22 cellular contexts compared by ENCODE assay signal in genomic region chr19:14459703-14460102, GRCh38. TPM values are rescaled to one million over a fixed set of nuclear protein-coding genes. Genes with fewer than 3 reads are reported as not detected.
DNase-seq lines count a peak whose midpoint lies in the region; ATAC-seq, FAIRE-seq and TF ChIP-seq lines count a peak whose summit lies in the region.
"Had no signal": no experiment of that assay in that cellular context is flagged by ENCODE, and none has a peak within 500 bp of the region (broad histone marks: within the 10 kb centered on the region; RNA-seq: fewer than 3 reads in every experiment).

No MANE protein-coding gene starts in this region.

- H3K4me3 ChIP-seq in right lobe of liver = no peak overlapping the region
- H3K4me3 ChIP-seq in HepG2 (replicated peaks in 1 of 3; ENCODE audit: insufficient read depth in 1 of 3, low read depth in 2 of 3, low read length in 3 of 3) = no peak overlapping the region
- H3K4me3 ChIP-seq in mucosa of descending colon = no peak overlapping the region
- no peak overlapping the region for H3K4me3 ChIP-seq in upper lobe of right lung
- H3K4me3 ChIP-seq: skin epidermis, upper lobe of left lung had no signal

- no TSS peak for BruUV-seq in HepG2 (replicated peaks; lab: Mats Ljungman, UMichigan)

- no peaks in the 10 kb centered on the region for H3K79me2 ChIP-seq in HepG2 (ENCODE audit: insufficient read depth, low read length)

- no peaks in the 10 kb centered on the region for H3K27me3 Mint-ChIP-seq in activated CD4-positive, alpha-beta memory T cell treated with anti-CD3 and anti-CD28 coated beads, Interleukin-2, amount 10 ng/mL, durations not matched to agents 7 days and 5 days

- H3K9me3 Mint-ChIP-seq in activated CD4-positive, alpha-beta memory T cell treated with anti-CD3 and anti-CD28 coated beads, Interleukin-2, amount 10 ng/mL, durations not matched to agents 7 days and 5 days = no peaks in the 10 kb centered on the region
- H3K9me3 Mint-ChIP-seq: activated T-helper 2 cell treated with anti-CD3 and anti-CD28 coated beads, Interferon-gamma antibody, Interleukin-2, Interleukin-4, amounts not matched to agents 10 μg/mL and 5 μg/mL and 100 μg/mL, durations not matched to agents 14 hours and 24 hours and 36 hours; nephron had no signal

- peaks cover 0 to 19% (median 7%) of the 10 kb centered on the region in 4 donors for H3K36me3 ChIP-seq in right lobe of liver
- H3K36me3 ChIP-seq in HepG2 (replicated peaks in 1 of 2; ENCODE audit: control insufficient read depth in 1 of 2, insufficient read depth in 2 of 2, low read length in 2 of 2) = peaks cover 3 to 22% of the 10 kb centered on the region in 2 experiments; a peak in 3 of 5 replicates
- no peaks in the 10 kb centered on the region for H3K36me3 ChIP-seq in mucosa of descending colon (ENCODE audit: low read depth)
- H3K36me3 ChIP-seq in upper lobe of right lung = peaks cover 75% of the 10 kb centered on the region

- H3K4me3 Mint-ChIP-seq in activated CD4-positive, alpha-beta memory T cell treated with anti-CD3 and anti-CD28 coated beads, Interleukin-2, amount 10 ng/mL, durations not matched to agents 7 days and 5 days = no peak overlapping the region
- H3K4me3 Mint-ChIP-seq: nephron had no signal

- TF ChIP-seq EP300 in HepG2 (IDR thresholded peaks at IDR 0.05; ENCODE audit: low read depth in 2 of 2, low read length in 2 of 2) (no peak), HepG2 (CRISPR knock-in tag; IDR thresholded peaks at IDR 0.05; ENCODE audit: borderline replicate concordance) (no peak)

- TF ChIP-seq POLR2A in right lobe of liver (IDR thresholded peaks at IDR 0.05) (no peak), HepG2 (IDR thresholded peaks at IDR 0.05; ENCODE audit: insufficient read depth in 1 of 2, low read depth in 2 of 2, low read length in 2 of 2) (no peak)

- no peak overlapping the region for H3K9ac ChIP-seq in HepG2 (ENCODE audit: insufficient read depth, low read depth, low read length)

- H3K4me1 Mint-ChIP-seq in activated CD4-positive, alpha-beta memory T cell treated with anti-CD3 and anti-CD28 coated beads, Interleukin-2, amount 10 ng/mL, durations not matched to agents 7 days and 5 days = peaks cover 15% of the 10 kb centered on the region
- H3K4me1 Mint-ChIP-seq: nephron had no signal

- CTCF ChIA-PET in HepG2 (lab: Yijun Ruan, JAX; ENCODE audit: low intra/inter-chr PET ratio, low total read pairs) = no interaction called here
- CTCF ChIA-PET in activated CD4-positive, alpha-beta memory T cell treated with anti-CD3 and anti-CD28 coated beads, Interleukin-2, amount 10 ng/mL, durations not matched to agents 7 days and 5 days (lab: Charles Lee) = interaction anchor here (0.9 kb wide), 1 partner anchor 14 kb away, joined by 3 read pairs; no protein-coding TSS in a partner anchor

- ATAC-seq in right lobe of liver (peak in 3 of 4 donors; percentile 36 to 59 (median 58)), HepG2 (no peak), mucosa of descending colon (peak; percentile 55), upper lobe of right lung (peak; percentile 65), HG02763 (IDR thresholded peaks at IDR 0.05; ENCODE audit: unreplicated experiment) (no peak)

- H3K9me3 ChIP-seq in right lobe of liver = no peaks in the 10 kb centered on the region
- H3K9me3 ChIP-seq in HepG2 (ENCODE audit: low read length) = no peaks in the 10 kb centered on the region
- no peaks in the 10 kb centered on the region for H3K9me3 ChIP-seq in mucosa of descending colon
- no peaks in the 10 kb centered on the region for H3K9me3 ChIP-seq in upper lobe of right lung
- H3K9me3 ChIP-seq: upper lobe of left lung had no signal

- no peak for TF ChIP-seq RAD21 in HepG2 (CRISPR knock-in tag; IDR thresholded peaks at IDR 0.05)

- H2AFZ ChIP-seq in HepG2 (ENCODE audit: low read length) = no peak overlapping the region

- DNase-seq in right lobe of liver (no peak), HepG2 (ENCODE audit: low spot score) (no peak), mucosa of descending colon (no peak), upper lobe of right lung (no peak), NCI-H187 treated with DMSO at 0.1 percent for 48 hours (lab: John Stamatoyannopoulos, UW) (no peak)
- DNase-seq in activated CD4-positive, alpha-beta memory T cell treated with anti-CD3 and anti-CD28 coated beads, Interleukin-2, amount 10 ng/mL, durations not matched to agents 7 days and 5 days = peak; percentile 47
- DNase-seq: activated CD4-positive, alpha-beta T cell treated with anti-CD3 and anti-CD28 coated beads, Interleukin-2, amount 50 U/mL, for 4 hours; anterior cingulate cortex; hypothalamus; NCI-H1417 treated with DMSO at 0.1 percent for 48 hours; NCI-H524; stimulated activated CD4-positive, alpha-beta T cell treated with anti-CD3 and anti-CD28 coated beads, Interleukin-2, amount 100 ng/mL, for 24 hours; SW 1271; upper lobe of left lung had no signal

- FAIRE-seq in HepG2 (lab: Jason Lieb, UNC) = no peak
- FAIRE-seq: H1, keratinocyte had no signal

- H3K27me3 ChIP-seq in right lobe of liver (no peaks in the 10 kb centered on the region), HepG2 (ENCODE audit: control insufficient read depth in 1 of 2, insufficient read depth in 2 of 2, low read length in 2 of 2) (no peaks in the 10 kb centered on the region), upper lobe of right lung (no peaks in the 10 kb centered on the region)
- H3K27me3 ChIP-seq: upper lobe of left lung had no signal

- TF ChIP-seq CTCF in right lobe of liver (IDR thresholded peaks at IDR 0.05) (no peak), HepG2 (CRISPR knock-in tag; IDR thresholded peaks at IDR 0.05) (no peak), mucosa of descending colon (IDR thresholded peaks at IDR 0.05) (no peak), upper lobe of right lung (IDR thresholded peaks at IDR 0.05) (no peak)

- in situ Hi-C loops in HepG2 (cut with HindIII; ENCODE audit: extremely low pct_ligation_motif_present, low pct_unique_long_range_greater_than_20kb) = no loop called here

- 25% methylated on average over 1 of the region's 5 CpGs for WGBS in right lobe of liver (ENCODE audit: insufficient coverage, low coverage, low lambda C conversion rate, missing lambda C conversion rate)
- WGBS in HepG2 (ENCODE audit: low lambda C conversion rate) = 98% methylated on average over 5 of the region's 5 CpGs

- H4K20me1 ChIP-seq in HepG2 (ENCODE audit: insufficient read depth, low read length) = no peaks in the 10 kb centered on the region

- H3K4me2 ChIP-seq in HepG2 (ENCODE audit: low read depth, low read length) = no peak overlapping the region

- H3K27ac Mint-ChIP-seq in activated CD4-positive, alpha-beta memory T cell treated with anti-CD3 and anti-CD28 coated beads, Interleukin-2, amount 10 ng/mL, durations not matched to agents 7 days and 5 days = peak overlapping the region; percentile 57
- H3K27ac Mint-ChIP-seq: activated T-helper 2 cell treated with anti-CD3 and anti-CD28 coated beads, Interferon-gamma antibody, Interleukin-2, Interleukin-4, amounts not matched to agents 10 μg/mL and 5 μg/mL and 100 μg/mL, durations not matched to agents 14 hours and 24 hours and 36 hours; nephron had no signal

- H3K4me1 ChIP-seq in right lobe of liver (no peaks in the 10 kb centered on the region), HepG2 (ENCODE audit: insufficient read depth, low read length) (no peaks in the 10 kb centered on the region), mucosa of descending colon (ENCODE audit: low read depth) (no peaks in the 10 kb centered on the region), upper lobe of right lung (no peaks in the 10 kb centered on the region)
- H3K4me1 ChIP-seq: upper lobe of left lung had no signal

- intact Hi-C loops in right lobe of liver (cut with DNase I) (no loop called here), HepG2 (cut with micrococcal nuclease; ENCODE audit: unreplicated experiment) (no loop called here), mucosa of descending colon (cut with DNase I, micrococcal nuclease) (no loop called here), upper lobe of right lung (cut with DNase I) (no loop called here)

- H3K27ac ChIP-seq in right lobe of liver = no peak overlapping the region
- no peak overlapping the region for H3K27ac ChIP-seq in HepG2 (ENCODE audit: extremely low read length, insufficient read depth, low read length)
- no peak overlapping the region for H3K27ac ChIP-seq in upper lobe of right lung
- H3K27ac ChIP-seq: epithelial cell of prostate, HL-60, skin epidermis, upper lobe of left lung had no signal

- H3K36me3 Mint-ChIP-seq in activated CD4-positive, alpha-beta memory T cell treated with anti-CD3 and anti-CD28 coated beads, Interleukin-2, amount 10 ng/mL, durations not matched to agents 7 days and 5 days (ENCODE audit: low read depth) = peaks cover 77% of the 10 kb centered on the region

- POLR2A ChIA-PET in HepG2 (lab: Yijun Ruan, JAX) = no interaction called here
- POLR2A ChIA-PET in activated CD4-positive, alpha-beta memory T cell treated with anti-CD3 and anti-CD28 coated beads, Interleukin-2, amount 10 ng/mL, durations not matched to agents 7 days and 5 days (lab: Charles Lee) = no interaction called here

RNA-seq across cellular contexts. Expression of gene PTGER1, which starts 15.5 kb away (rescaled TPM):
- under 1 TPM in 4 of 6 experiments, not detected in 2; 0.16 to 0.32 (median 0.29) TPM for total RNA-seq in right lobe of liver
- total RNA-seq in HepG2 (2016; rRNA removed; fragmentation: Illumina TruSeq; extraction: Trizol) = not detected in 2 replicates
- total RNA-seq in HepG2 (2016; cell fraction: cytosol; rRNA removed; fragmentation: Illumina TruSeq; extraction: Trizol; ENCODE audit: low read depth) = 0.18 TPM in 1 of 2 replicates, not detected in the other
- total RNA-seq in HepG2 (2016; cell fraction: insoluble cytoplasmic fraction; rRNA removed; fragmentation: Illumina TruSeq; extraction: Trizol) = not detected in 2 replicates
- total RNA-seq in HepG2 (2016; cell fraction: membrane; rRNA removed; fragmentation: Illumina TruSeq; extraction: Trizol) = 0.14 and 0.15 TPM in 2 replicates
- total RNA-seq in HepG2 (2016; cell fraction: nucleus; rRNA removed; fragmentation: Illumina TruSeq; extraction: Trizol) = not detected in 2 replicates
- polyA plus RNA-seq in HepG2 (2011; rRNA removed) = 0.13 and 0.24 TPM in 2 replicates
- polyA plus RNA-seq in HepG2 (2011; cell fraction: cytosol; rRNA removed) = 0.14 and 0.27 TPM in 2 replicates
- polyA plus RNA-seq in HepG2 (2011; cell fraction: nucleus; rRNA removed) = 0.14 and 0.21 TPM in 2 replicates
- polyA plus RNA-seq in HepG2 (2012) = not detected in 2 replicates
- polyA plus RNA-seq in HepG2 (2016; cell fraction: cytosol; fragmentation: Illumina TruSeq; extraction: Trizol; ENCODE audit: low read depth) = 0.09 TPM in 1 of 2 replicates, not detected in the other
- polyA plus RNA-seq in HepG2 (2016; cell fraction: insoluble cytoplasmic fraction; fragmentation: Illumina TruSeq; extraction: Trizol; ENCODE audit: low read depth) = not detected in 2 replicates
- polyA plus RNA-seq in HepG2 (2016; cell fraction: membrane; fragmentation: Illumina TruSeq; extraction: Trizol; ENCODE audit: low read depth) = not detected in 2 replicates
- polyA plus RNA-seq in HepG2 (2016; cell fraction: nucleus; fragmentation: Illumina TruSeq; extraction: Trizol; ENCODE audit: insufficient read depth, low read depth) = 0.44 TPM in 1 of 2 replicates, not detected in the other
- 0.24 TPM in 1 of 2 replicates, not detected in the other for polyA minus RNA-seq in HepG2 (2011; rRNA and poly(A)+ RNA removed; ENCODE audit: low replicate concordance)
- not detected in 2 replicates for polyA minus RNA-seq in HepG2 (2011; cell fraction: cytosol; rRNA and poly(A)+ RNA removed)
- not detected in 2 replicates for polyA minus RNA-seq in HepG2 (2011; cell fraction: nucleus; rRNA and poly(A)+ RNA removed)
- total RNA-seq in activated CD4-positive, alpha-beta memory T cell treated with anti-CD3 and anti-CD28 coated beads, Interleukin-2, amount 10 ng/mL, durations not matched to agents 7 days and 5 days = 1 to 10 TPM in 1 of 2 experiments, under 1 TPM in 1; 0.93 to 1.3 TPM
- total RNA-seq in mucosa of descending colon = 1 to 10 TPM in 1 of 3 donors, under 1 TPM in 2; 0.41 to 1.2 (median 0.63) TPM
- 2.5 TPM for total RNA-seq in upper lobe of right lung
- polyA plus RNA-seq: keratinocyte had no signal

RNA-seq across cellular contexts. Expression of gene PKN1, which starts 26.6 kb away (rescaled TPM):
- 10 to 100 TPM; 19.5 to 49.4 (median 34.1) TPM for total RNA-seq in right lobe of liver
- 46.5 and 54.5 TPM in 2 replicates for total RNA-seq in HepG2 (2016; rRNA removed; fragmentation: Illumina TruSeq; extraction: Trizol)
- 74.4 and 78.2 TPM in 2 replicates for total RNA-seq in HepG2 (2016; cell fraction: cytosol; rRNA removed; fragmentation: Illumina TruSeq; extraction: Trizol; ENCODE audit: low read depth)
- total RNA-seq in HepG2 (2016; cell fraction: insoluble cytoplasmic fraction; rRNA removed; fragmentation: Illumina TruSeq; extraction: Trizol) = 36.1 and 53.0 TPM in 2 replicates
- 120 and 131 TPM in 2 replicates for total RNA-seq in HepG2 (2016; cell fraction: membrane; rRNA removed; fragmentation: Illumina TruSeq; extraction: Trizol)
- 29.1 and 29.6 TPM in 2 replicates for total RNA-seq in HepG2 (2016; cell fraction: nucleus; rRNA removed; fragmentation: Illumina TruSeq; extraction: Trizol)
- polyA plus RNA-seq in HepG2 (2011; rRNA removed) = 45.7 and 48.2 TPM in 2 replicates
- 48.8 and 73.1 TPM in 2 replicates for polyA plus RNA-seq in HepG2 (2011; cell fraction: cytosol; rRNA removed)
- polyA plus RNA-seq in HepG2 (2011; cell fraction: nucleus; rRNA removed) = 78.9 and 92.6 TPM in 2 replicates
- 40.5 and 49.8 TPM in 2 replicates for polyA plus RNA-seq in HepG2 (2012)
- polyA plus RNA-seq in HepG2 (2016; cell fraction: cytosol; fragmentation: Illumina TruSeq; extraction: Trizol; ENCODE audit: low read depth) = 89.7 and 95.6 TPM in 2 replicates
- 45.9 and 57.2 TPM in 2 replicates for polyA plus RNA-seq in HepG2 (2016; cell fraction: insoluble cytoplasmic fraction; fragmentation: Illumina TruSeq; extraction: Trizol; ENCODE audit: low read depth)
- polyA plus RNA-seq in HepG2 (2016; cell fraction: membrane; fragmentation: Illumina TruSeq; extraction: Trizol; ENCODE audit: low read depth) = 121 and 146 TPM in 2 replicates
- polyA plus RNA-seq in HepG2 (2016; cell fraction: nucleus; fragmentation: Illumina TruSeq; extraction: Trizol; ENCODE audit: insufficient read depth, low read depth) = 61.0 and 63.7 TPM in 2 replicates
- polyA minus RNA-seq in HepG2 (2011; rRNA and poly(A)+ RNA removed; ENCODE audit: low replicate concordance) = 114 and 142 TPM in 2 replicates
- polyA minus RNA-seq in HepG2 (2011; cell fraction: cytosol; rRNA and poly(A)+ RNA removed) = 48.8 and 53.1 TPM in 2 replicates
- polyA minus RNA-seq in HepG2 (2011; cell fraction: nucleus; rRNA and poly(A)+ RNA removed) = 13.8 and 17.4 TPM in 2 replicates
- total RNA-seq in activated CD4-positive, alpha-beta memory T cell treated with anti-CD3 and anti-CD28 coated beads, Interleukin-2, amount 10 ng/mL, durations not matched to agents 7 days and 5 days = 100 to 1,000 TPM; 219 to 232 TPM
- total RNA-seq in mucosa of descending colon = 100 to 1,000 TPM in 1 of 3 donors, 10 to 100 TPM in 2; 30.1 to 117 (median 42.0) TPM
- 159 TPM for total RNA-seq in upper lobe of right lung

RNA-seq across cellular contexts. Expression of gene GIPC1, which starts 36.2 kb away (rescaled TPM):
- total RNA-seq in right lobe of liver (10 to 100 TPM; 25.2 to 63.5 (median 29.8) TPM), HepG2 (2016; rRNA removed; fragmentation: Illumina TruSeq; extraction: Trizol) (44.3 and 48.1 TPM in 2 replicates), mucosa of descending colon (100 to 1,000 TPM; 199 to 374 (median 300) TPM), upper lobe of right lung (97.7 TPM)
- 24.7 and 30.5 TPM in 2 replicates for total RNA-seq in HepG2 (2016; cell fraction: cytosol; rRNA removed; fragmentation: Illumina TruSeq; extraction: Trizol; ENCODE audit: low read depth)
- 46.7 and 53.0 TPM in 2 replicates for total RNA-seq in HepG2 (2016; cell fraction: insoluble cytoplasmic fraction; rRNA removed; fragmentation: Illumina TruSeq; extraction: Trizol)
- 34.5 and 47.8 TPM in 2 replicates for total RNA-seq in HepG2 (2016; cell fraction: membrane; rRNA removed; fragmentation: Illumina TruSeq; extraction: Trizol)
- total RNA-seq in HepG2 (2016; cell fraction: nucleus; rRNA removed; fragmentation: Illumina TruSeq; extraction: Trizol) = 19.0 and 25.5 TPM in 2 replicates
- polyA plus RNA-seq in HepG2 (2011; rRNA removed) = 27.1 and 32.8 TPM in 2 replicates
- 26.8 and 37.9 TPM in 2 replicates for polyA plus RNA-seq in HepG2 (2011; cell fraction: cytosol; rRNA removed)
- polyA plus RNA-seq in HepG2 (2011; cell fraction: nucleus; rRNA removed) = 27.4 and 33.0 TPM in 2 replicates
- 13.4 and 20.7 TPM in 2 replicates for polyA plus RNA-seq in HepG2 (2012)
- polyA plus RNA-seq in HepG2 (2016; cell fraction: cytosol; fragmentation: Illumina TruSeq; extraction: Trizol; ENCODE audit: low read depth) = 24.6 and 33.2 TPM in 2 replicates
- polyA plus RNA-seq in HepG2 (2016; cell fraction: insoluble cytoplasmic fraction; fragmentation: Illumina TruSeq; extraction: Trizol; ENCODE audit: low read depth) = 49.5 and 56.2 TPM in 2 replicates
- polyA plus RNA-seq in HepG2 (2016; cell fraction: membrane; fragmentation: Illumina TruSeq; extraction: Trizol; ENCODE audit: low read depth) = 38.6 and 41.5 TPM in 2 replicates
- 48.3 and 51.4 TPM in 2 replicates for polyA plus RNA-seq in HepG2 (2016; cell fraction: nucleus; fragmentation: Illumina TruSeq; extraction: Trizol; ENCODE audit: insufficient read depth, low read depth)
- polyA minus RNA-seq in HepG2 (2011; rRNA and poly(A)+ RNA removed; ENCODE audit: low replicate concordance) = 30.0 and 63.8 TPM in 2 replicates
- 17.9 and 20.6 TPM in 2 replicates for polyA minus RNA-seq in HepG2 (2011; cell fraction: cytosol; rRNA and poly(A)+ RNA removed)
- 9.7 and 11.3 TPM in 2 replicates for polyA minus RNA-seq in HepG2 (2011; cell fraction: nucleus; rRNA and poly(A)+ RNA removed)
- total RNA-seq in activated CD4-positive, alpha-beta memory T cell treated with anti-CD3 and anti-CD28 coated beads, Interleukin-2, amount 10 ng/mL, durations not matched to agents 7 days and 5 days = 10 to 100 TPM; 39.8 to 40.0 TPM

RNA-seq across cellular contexts. Expression of gene DDX39A, which starts 40.6 kb away (rescaled TPM):
- 10 to 100 TPM; 12.9 to 34.5 (median 24.6) TPM for total RNA-seq in right lobe of liver
- 90.4 and 98.1 TPM in 2 replicates for total RNA-seq in HepG2 (2016; rRNA removed; fragmentation: Illumina TruSeq; extraction: Trizol)
- 41.5 and 49.2 TPM in 2 replicates for total RNA-seq in HepG2 (2016; cell fraction: cytosol; rRNA removed; fragmentation: Illumina TruSeq; extraction: Trizol; ENCODE audit: low read depth)
- total RNA-seq in HepG2 (2016; cell fraction: insoluble cytoplasmic fraction; rRNA removed; fragmentation: Illumina TruSeq; extraction: Trizol) = 93.0 and 97.0 TPM in 2 replicates
- total RNA-seq in HepG2 (2016; cell fraction: membrane; rRNA removed; fragmentation: Illumina TruSeq; extraction: Trizol) = 38.7 and 40.2 TPM in 2 replicates
- total RNA-seq in HepG2 (2016; cell fraction: nucleus; rRNA removed; fragmentation: Illumina TruSeq; extraction: Trizol) = 72.8 and 77.3 TPM in 2 replicates
- 34.6 and 37.1 TPM in 2 replicates for polyA plus RNA-seq in HepG2 (2011; rRNA removed)
- 16.5 and 25.4 TPM in 2 replicates for polyA plus RNA-seq in HepG2 (2011; cell fraction: cytosol; rRNA removed)
- 252 and 355 TPM in 2 replicates for polyA plus RNA-seq in HepG2 (2011; cell fraction: nucleus; rRNA removed)
- 27.4 and 34.2 TPM in 2 replicates for polyA plus RNA-seq in HepG2 (2012)
- 31.0 and 31.5 TPM in 2 replicates for polyA plus RNA-seq in HepG2 (2016; cell fraction: cytosol; fragmentation: Illumina TruSeq; extraction: Trizol; ENCODE audit: low read depth)
- 92.8 and 92.9 TPM in 2 replicates for polyA plus RNA-seq in HepG2 (2016; cell fraction: insoluble cytoplasmic fraction; fragmentation: Illumina TruSeq; extraction: Trizol; ENCODE audit: low read depth)
- 27.7 and 29.4 TPM in 2 replicates for polyA plus RNA-seq in HepG2 (2016; cell fraction: membrane; fragmentation: Illumina TruSeq; extraction: Trizol; ENCODE audit: low read depth)
- 163 and 168 TPM in 2 replicates for polyA plus RNA-seq in HepG2 (2016; cell fraction: nucleus; fragmentation: Illumina TruSeq; extraction: Trizol; ENCODE audit: insufficient read depth, low read depth)
- 45.0 and 198 TPM in 2 replicates for polyA minus RNA-seq in HepG2 (2011; rRNA and poly(A)+ RNA removed; ENCODE audit: low replicate concordance)
- 8.9 and 15.4 TPM in 2 replicates for polyA minus RNA-seq in HepG2 (2011; cell fraction: cytosol; rRNA and poly(A)+ RNA removed)
- 33.9 and 40.9 TPM in 2 replicates for polyA minus RNA-seq in HepG2 (2011; cell fraction: nucleus; rRNA and poly(A)+ RNA removed)
- total RNA-seq in activated CD4-positive, alpha-beta memory T cell treated with anti-CD3 and anti-CD28 coated beads, Interleukin-2, amount 10 ng/mL, durations not matched to agents 7 days and 5 days = 100 to 1,000 TPM; 233 to 234 TPM
- total RNA-seq in mucosa of descending colon = 10 to 100 TPM; 56.9 to 85.5 (median 66.5) TPM
- total RNA-seq in upper lobe of right lung = 63.0 TPM

RNA-seq across cellular contexts. Expression of gene DNAJB1, which starts 58.5 kb away (rescaled TPM):
- total RNA-seq in right lobe of liver (10 to 100 TPM; 35.7 to 76.8 (median 52.1) TPM), HepG2 (2016; rRNA removed; fragmentation: Illumina TruSeq; extraction: Trizol) (87.5 and 101 TPM in 2 replicates), mucosa of descending colon (100 to 1,000 TPM; 104 to 110 (median 107) TPM), upper lobe of right lung (99.7 TPM)
- 43.8 and 48.3 TPM in 2 replicates for total RNA-seq in HepG2 (2016; cell fraction: cytosol; rRNA removed; fragmentation: Illumina TruSeq; extraction: Trizol; ENCODE audit: low read depth)
- total RNA-seq in HepG2 (2016; cell fraction: insoluble cytoplasmic fraction; rRNA removed; fragmentation: Illumina TruSeq; extraction: Trizol) = 87.7 and 97.3 TPM in 2 replicates
- 100 and 105 TPM in 2 replicates for total RNA-seq in HepG2 (2016; cell fraction: membrane; rRNA removed; fragmentation: Illumina TruSeq; extraction: Trizol)
- total RNA-seq in HepG2 (2016; cell fraction: nucleus; rRNA removed; fragmentation: Illumina TruSeq; extraction: Trizol) = 40.6 and 45.4 TPM in 2 replicates
- 97.3 and 108 TPM in 2 replicates for polyA plus RNA-seq in HepG2 (2011; rRNA removed)
- polyA plus RNA-seq in HepG2 (2011; cell fraction: cytosol; rRNA removed) = 90.1 and 116 TPM in 2 replicates
- 41.8 and 55.7 TPM in 2 replicates for polyA plus RNA-seq in HepG2 (2011; cell fraction: nucleus; rRNA removed)
- polyA plus RNA-seq in HepG2 (2012) = 45.3 and 99.6 TPM in 2 replicates
- 43.8 and 48.0 TPM in 2 replicates for polyA plus RNA-seq in HepG2 (2016; cell fraction: cytosol; fragmentation: Illumina TruSeq; extraction: Trizol; ENCODE audit: low read depth)
- polyA plus RNA-seq in HepG2 (2016; cell fraction: insoluble cytoplasmic fraction; fragmentation: Illumina TruSeq; extraction: Trizol; ENCODE audit: low read depth) = 139 and 144 TPM in 2 replicates
- polyA plus RNA-seq in HepG2 (2016; cell fraction: membrane; fragmentation: Illumina TruSeq; extraction: Trizol; ENCODE audit: low read depth) = 72.7 and 75.0 TPM in 2 replicates
- polyA plus RNA-seq in HepG2 (2016; cell fraction: nucleus; fragmentation: Illumina TruSeq; extraction: Trizol; ENCODE audit: insufficient read depth, low read depth) = 76.4 and 83.8 TPM in 2 replicates
- 94.0 and 151 TPM in 2 replicates for polyA minus RNA-seq in HepG2 (2011; rRNA and poly(A)+ RNA removed; ENCODE audit: low replicate concordance)
- polyA minus RNA-seq in HepG2 (2011; cell fraction: cytosol; rRNA and poly(A)+ RNA removed) = 34.2 and 35.4 TPM in 2 replicates
- 42.7 and 47.7 TPM in 2 replicates for polyA minus RNA-seq in HepG2 (2011; cell fraction: nucleus; rRNA and poly(A)+ RNA removed)
- 100 to 1,000 TPM; 108 to 114 TPM for total RNA-seq in activated CD4-positive, alpha-beta memory T cell treated with anti-CD3 and anti-CD28 coated beads, Interleukin-2, amount 10 ng/mL, durations not matched to agents 7 days and 5 days

Comparison
In these comparisons a context has a peak if more than half of its experiments do, and no peak if none do; other contexts are left out.
1. ATAC-seq: peak in right lobe of liver (3 of 4), mucosa of descending colon (single experiment) and upper lobe of right lung (single experiment); none in HepG2 (single experiment) and HG02763 (single experiment).